8 cellular contexts compared by ENCODE assay signal in genomic region chr9:34547960-34548603, GRCh38. TPM values are rescaled to one million over a fixed set of nuclear protein-coding genes. Genes with fewer than 3 reads are reported as not detected.
DNase-seq lines count a peak whose midpoint lies in the region; ATAC-seq and TF ChIP-seq lines count a peak whose summit lies in the region.

No MANE protein-coding gene starts in this region.

- no peak overlapping the region for H2AFZ ChIP-seq in KMS-11 (ENCODE audit: low read depth)

- no peak overlapping the region for H3K9ac ChIP-seq in KMS-11

- H3K36me3 Mint-ChIP-seq in T-cell, result no peaks in the 10 kb centered on the region

- POLR2A ChIA-PET in T-cell (lab: Charles Lee), result no interaction called here

- no peak overlapping the region for H3K27ac ChIP-seq in KMS-11

- H3K27me3 Mint-ChIP-seq in T-cell, result peaks cover 18 to 26% of the 10 kb centered on the region in 2 donors

- no peaks in the 10 kb centered on the region for H3K79me2 ChIP-seq in KMS-11 (ENCODE audit: insufficient read depth, low read depth)

- TF ChIP-seq CTCF in KMS-11 (conservative IDR thresholded peaks at IDR 0.05; ENCODE audit: low read depth, low read length), result peak; percentile 70
- peak; percentile 95 for TF ChIP-seq CTCF in choroid plexus epithelial cell (conservative IDR thresholded peaks at IDR 0.05; ENCODE audit: low read depth, low read length)

- H3K27me3 ChIP-seq in KMS-11 (ENCODE audit: insufficient read depth, low read depth), result peaks cover 31% of the 10 kb centered on the region

- H3K4me3 ChIP-seq in KMS-11 (IDR thresholded peaks at IDR 0.05; ENCODE audit: insufficient read depth, low read depth, low read length) (no peak overlapping the region), choroid plexus epithelial cell (ENCODE audit: low read depth, low read length) (no peak overlapping the region)

- H3K4me2 ChIP-seq in KMS-11, result no peak overlapping the region

- CTCF ChIA-PET in T-cell (lab: Charles Lee), result no interaction called here

- DNase-seq in EH (ENCODE audit: low read depth) (peak; percentile 73), T-cell (peak in 8 of 34 experiments; percentile 8 to 29 (median 20)), choroid plexus epithelial cell (ENCODE audit: low read depth) (peak; percentile 71), left colon (peak; percentile 44 to 80)
- peak; percentile 5 for DNase-seq in stimulated activated CD8-positive, alpha-beta memory T cell treated with anti-CD3 and anti-CD28 coated beads, Interleukin-7, amount 100 ng/mL, for 24 hours (ENCODE audit: low read depth)

- peaks cover 0 to 10% (median 0%) of the 10 kb centered on the region in 3 donors for H3K4me1 Mint-ChIP-seq in T-cell

- H3K36me3 ChIP-seq in KMS-11 (ENCODE audit: insufficient read depth), result no peaks in the 10 kb centered on the region

- no peaks in the 10 kb centered on the region for H3K9me3 Mint-ChIP-seq in T-cell

- no peak overlapping the region for H3K27ac Mint-ChIP-seq in T-cell

- H3K4me3 Mint-ChIP-seq in T-cell, result no peak overlapping the region

- no peaks in the 10 kb centered on the region for H4K20me1 ChIP-seq in KMS-11 (ENCODE audit: insufficient read depth)

- intact Hi-C loops in left colon (cut with DNase I, micrococcal nuclease), result loop anchor here in 1 of 2 donors (5.0 kb wide), 1 partner anchor 44 kb away; no protein-coding TSS in a partner anchor

- ATAC-seq in T-cell (replicated peaks in 1 of 4), result peak in 3 of 4 experiments; percentile 48 to 53 (median 52)
- ATAC-seq in left colon, result peak; percentile 92
- no peak for ATAC-seq in HG03460 (IDR thresholded peaks at IDR 0.05; ENCODE audit: unreplicated experiment)
- ATAC-seq in GM21576 (IDR thresholded peaks at IDR 0.05; ENCODE audit: unreplicated experiment), result no peak

- H3K4me1 ChIP-seq in KMS-11 (ENCODE audit: low read depth, poor library complexity, severe bottlenecking), result no peaks in the 10 kb centered on the region

RNA-seq across cellular contexts. Expression of gene ENHO, which starts 25.3 kb away (rescaled TPM):
- total RNA-seq in T-cell (under 1 TPM in 2 of 5 donors, not detected in 3; 0.32 to 0.35 TPM), left colon (1 to 10 TPM in 1 of 2 donors, under 1 TPM in 1; 0.89 to 2.3 TPM)

RNA-seq across cellular contexts. Expression of gene CNTFR, which starts 41.4 kb away (rescaled TPM):
- total RNA-seq in T-cell (not detected), left colon (10 to 100 TPM in 1 of 2 donors, 1 to 10 TPM in 1; 6.4 to 13.1 TPM)

Comparison
In these comparisons a context has a peak if more than half of its experiments do, and no peak if none do; other contexts are left out.
1. ATAC-seq: peak in T-cell (3 of 4) and left colon (single experiment); none in HG03460 (single experiment) and GM21576 (single experiment).
2. RNA of gene CNTFR, which starts 41.4 kb away (total RNA-seq): 6.4 to 13.1 TPM in left colon; not detected in T-cell; every median in the first group is over 4 times any median in the second.